ENCODE assay signal across 18 cellular contexts in genomic region chr1:113963281-113963906, GRCh38. TPM values are rescaled to one million over a fixed set of nuclear protein-coding genes. Genes with fewer than 3 reads are reported as not detected.
DNase-seq lines count a peak whose midpoint lies in the region; ATAC-seq and TF ChIP-seq lines count a peak whose summit lies in the region.
"Had no signal": no experiment of that assay in that cellular context is flagged by ENCODE, and none has a peak within 500 bp of the region (broad histone marks: within the 10 kb centered on the region; RNA-seq: fewer than 3 reads in every experiment).

No MANE protein-coding gene starts in this region.

- POLR2A ChIA-PET in naive thymus-derived CD8-positive, alpha-beta T cell (lab: Charles Lee) = interaction anchor here (0.9 to 2.7 kb wide), 2 partner anchors 16 to 34 kb away, joined by 3 to 17 read pairs; partner anchors contain the start of gene HIPK1

- no peaks in the 10 kb centered on the region for H3K9me3 Mint-ChIP-seq in naive thymus-derived CD8-positive, alpha-beta T cell

- H4K20me1 ChIP-seq in OCI-LY1 (ENCODE audit: insufficient read depth, low read length) = no peaks in the 10 kb centered on the region

- ATAC-seq in naive thymus-derived CD8-positive, alpha-beta T cell = peak; percentile 69 to 76
- ATAC-seq: A549, body of pancreas, lower lobe of right lung had no signal

- H3K4me1 ChIP-seq in OCI-LY1 (ENCODE audit: insufficient read depth, low read length, severe bottlenecking) = no peaks in the 10 kb centered on the region
- H3K4me1 ChIP-seq: A549, body of pancreas, lower lobe of right lung, upper lobe of left lung had no signal

- H3K27ac Mint-ChIP-seq in naive thymus-derived CD8-positive, alpha-beta T cell = peak overlapping the region; percentile 15 to 91 (median 75)

- H3K9ac ChIP-seq in OCI-LY1 (ENCODE audit: low read length) = no peak overlapping the region

- no peaks in the 10 kb centered on the region for H3K27me3 ChIP-seq in OCI-LY1 (ENCODE audit: insufficient read depth, low read length)
- H3K27me3 ChIP-seq: body of pancreas, ovary, upper lobe of left lung had no signal

- no peaks in the 10 kb centered on the region for H3K9me2 ChIP-seq in OCI-LY1 (ENCODE audit: low read depth, low read length)

- peak; percentile 44 for TF ChIP-seq CTCF in OCI-LY1 (IDR thresholded peaks at IDR 0.05; ENCODE audit: low read length)

- H3K4me2 ChIP-seq in OCI-LY1 (ENCODE audit: low read length) = no peak overlapping the region
- H3K4me2 ChIP-seq: A549 had no signal

- H3K36me3 Mint-ChIP-seq in naive thymus-derived CD8-positive, alpha-beta T cell = peaks cover 24 to 91% (median 60%) of the 10 kb centered on the region in 3 donors

- peaks cover 12 to 39% (median 24%) of the 10 kb centered on the region in 4 donors for H3K4me1 Mint-ChIP-seq in naive thymus-derived CD8-positive, alpha-beta T cell

- H3K27ac ChIP-seq in OCI-LY1 (ENCODE audit: low read depth, low read length, poor library complexity, severe bottlenecking) = no peak overlapping the region
- H3K27ac ChIP-seq: A549, body of pancreas, lower lobe of right lung, ovary, RWPE1, upper lobe of left lung had no signal

- no peaks in the 10 kb centered on the region for H3K9me3 ChIP-seq in OCI-LY1 (ENCODE audit: low read length)
- H3K9me3 ChIP-seq: A549, body of pancreas, lower lobe of right lung, ovary, upper lobe of left lung had no signal

- H2AFZ ChIP-seq in OCI-LY1 (ENCODE audit: low read length) = no peak overlapping the region

- DNase-seq in SIG-M5 treated with dmso at 0.1 percent for 504 hours (lab: John Stamatoyannopoulos, UW; ENCODE audit: unreplicated experiment) (peak; percentile 39), SIG-M5 (lab: John Stamatoyannopoulos, UW) (no peak), cerebellar cortex (ENCODE audit: low spot score) (peak; percentile 34), DMS 273 treated with DMSO at 0.1 percent for 48 hours (lab: John Stamatoyannopoulos, UW) (no peak), T1000 (lab: John Stamatoyannopoulos, UW) (no peak), mesenteric fat pad (ENCODE audit: low spot score) (no peak)
- DNase-seq in naive thymus-derived CD8-positive, alpha-beta T cell = peak in 3 of 10 donors; percentile 23 to 45 (median 34)
- DNase-seq: body of pancreas; DMS53; lower lobe of right lung; NCI-H1092; NCI-H226; ovary; stimulated activated CD8-positive, alpha-beta memory T cell treated with anti-CD3 and anti-CD28 coated beads, Interleukin-4, amount 100 ng/mL, for 48 hours had no signal

- no peaks in the 10 kb centered on the region for H3K27me3 Mint-ChIP-seq in naive thymus-derived CD8-positive, alpha-beta T cell

- peaks cover 89% of the 10 kb centered on the region for H3K36me3 ChIP-seq in OCI-LY1 (ENCODE audit: insufficient read depth, low read length)
- H3K36me3 ChIP-seq: ovary had no signal

- H3F3A ChIP-seq in OCI-LY1 (ENCODE audit: insufficient read depth, low read length) = no peaks in the 10 kb centered on the region

- peak overlapping the region in 2 of 10 donors; percentile 25 to 29 for H3K4me3 Mint-ChIP-seq in naive thymus-derived CD8-positive, alpha-beta T cell

- H3K79me2 ChIP-seq in OCI-LY1 (ENCODE audit: insufficient read depth, low read length) = no peaks in the 10 kb centered on the region

- no peak overlapping the region for H3K4me3 ChIP-seq in OCI-LY1 (ENCODE audit: low read depth, low read length, poor library complexity, severe bottlenecking)
- H3K4me3 ChIP-seq: A549, body of pancreas, lower lobe of right lung, ovary, upper lobe of left lung had no signal

RNA-seq across cellular contexts. Expression of gene OLFML3, which starts 15.9 kb away (rescaled TPM):
- total RNA-seq in naive thymus-derived CD8-positive, alpha-beta T cell = under 1 TPM; 0.36 to 0.49 TPM
- polyA plus RNA-seq in naive thymus-derived CD8-positive, alpha-beta T cell = not detected
- total RNA-seq in mesenteric fat pad = 44.3 TPM

RNA-seq across cellular contexts. Expression of gene HIPK1, which starts 34.3 kb away (rescaled TPM):
- total RNA-seq in naive thymus-derived CD8-positive, alpha-beta T cell = 100 to 1,000 TPM; 123 to 138 TPM
- 10 to 100 TPM; 14.5 to 19.3 (median 17.5) TPM for polyA plus RNA-seq in naive thymus-derived CD8-positive, alpha-beta T cell
- 78.9 TPM for total RNA-seq in mesenteric fat pad

RNA-seq across cellular contexts. Expression of gene DCLRE1B, which starts 58.3 kb away (rescaled TPM):
- total RNA-seq in naive thymus-derived CD8-positive, alpha-beta T cell = 1 to 10 TPM; 5.2 to 5.5 TPM
- polyA plus RNA-seq in naive thymus-derived CD8-positive, alpha-beta T cell = 1 to 10 TPM; 3.7 to 5.2 (median 4.5) TPM
- 5.8 TPM for total RNA-seq in mesenteric fat pad

RNA-seq across cellular contexts. Expression of gene AP4B1, which starts 58.8 kb away (rescaled TPM):
- 10 to 100 TPM; 65.1 to 75.2 TPM for total RNA-seq in naive thymus-derived CD8-positive, alpha-beta T cell
- 1 to 10 TPM; 7.9 to 9.6 (median 8.6) TPM for polyA plus RNA-seq in naive thymus-derived CD8-positive, alpha-beta T cell
- total RNA-seq in mesenteric fat pad = 8.5 TPM

Comparison
In these comparisons a context has a peak if more than half of its experiments do, and no peak if none do; other contexts are left out.
1. DNase-seq: peak in SIG-M5 treated with dmso at 0.1 percent for 504 hours (single experiment) and cerebellar cortex (single experiment); none in SIG-M5 (single experiment), DMS 273 treated with DMSO at 0.1 percent for 48 hours (single experiment), T1000 (single experiment) and mesenteric fat pad (single experiment).
2. RNA of gene OLFML3, which starts 15.9 kb away (total RNA-seq): 44.3 TPM in mesenteric fat pad (single experiment); 0.36 to 0.49 TPM in naive thymus-derived CD8-positive, alpha-beta T cell; every median in the first group is over 10 times any median in the second.